Comparison of ENCODE assay signal across 26 cellular contexts in the genomic region with DNA sequence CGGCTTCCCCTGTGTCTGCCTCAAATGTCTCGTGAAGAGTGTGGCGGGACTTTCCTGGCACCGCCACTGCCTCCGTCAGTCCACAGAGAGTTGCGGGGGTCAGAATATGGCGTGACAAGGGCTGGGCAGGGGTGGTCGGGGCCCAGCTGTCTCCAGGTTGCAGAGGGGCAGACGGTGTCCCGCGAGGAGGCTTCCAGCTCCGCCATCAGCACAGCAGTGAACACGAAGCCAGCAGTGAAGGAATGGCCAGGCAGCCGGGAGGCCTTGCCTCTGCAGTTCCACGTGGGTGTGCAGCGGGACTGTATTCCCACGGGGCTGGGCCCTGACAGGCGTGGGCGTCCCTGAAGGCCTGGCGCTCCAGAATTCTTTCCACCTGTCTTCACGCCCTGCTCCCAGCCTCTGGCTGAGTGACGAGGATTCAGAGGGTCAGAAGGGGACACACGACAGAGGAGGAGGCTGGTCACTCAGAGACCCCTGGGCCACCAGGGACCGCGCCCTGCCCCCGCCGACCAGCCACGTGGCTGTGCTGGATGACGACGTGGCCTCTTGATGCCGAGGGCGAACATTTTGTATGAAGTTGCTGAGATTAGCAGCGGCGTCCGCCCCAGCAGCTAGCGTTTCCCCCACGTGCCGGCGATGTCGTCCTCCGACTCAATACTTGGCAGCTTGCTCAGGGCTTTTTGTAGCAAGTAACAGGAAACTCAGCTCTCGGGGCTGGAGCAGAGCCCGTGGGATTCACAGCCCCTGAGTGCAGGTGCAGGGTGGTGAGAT. TPM values are rescaled to one million over a fixed set of nuclear protein-coding genes. Genes with fewer than 3 reads are reported as not detected.
"Had no signal": no experiment of that assay in that cellular context is flagged by ENCODE, and none has a peak within 500 bp of the region (broad histone marks: within the 10 kb centered on the region; RNA-seq: fewer than 3 reads in every experiment).

No MANE protein-coding gene starts in this region.

- H3K27me3 ChIP-seq: ovary, right lobe of liver had no signal

- H3K4me1 Mint-ChIP-seq: activated CD4-positive, alpha-beta T cell treated with anti-CD3 and anti-CD28 coated beads, Interleukin-2, amount 10 ng/mL, durations not matched to agents 7 days and 5 days; natural killer cell had no signal

- H3K27me3 Mint-ChIP-seq: activated CD4-positive, alpha-beta T cell treated with anti-CD3 and anti-CD28 coated beads, Interleukin-2, amount 10 ng/mL, durations not matched to agents 7 days and 5 days; activated naive CD8-positive, alpha-beta T cell; stimulated activated memory B cell treated with anti-CD40 and anti-IgM and Interleukin-4, amounts not matched to agents 10 μg/mL and 1 μg/mL and 100 μg/mL, for 72 hours had no signal

- ATAC-seq: activated CD4-positive, CD25-positive, alpha-beta regulatory T cell treated with anti-CD3 and anti-CD28 coated beads, Interleukin-2, amount 50 U/mL, for 24 hours; activated CD8-positive, alpha-beta T cell treated with anti-CD3 and anti-CD28 coated beads, Interleukin-2, amount 10 ng/mL, durations not matched to agents 7 days and 5 days; gastroesophageal sphincter; natural killer cell; psoas muscle; right lobe of liver; stimulated activated memory B cell treated with anti-CD40 and anti-IgM and Interleukin-4, amounts not matched to agents 10 μg/mL and 1 μg/mL and 100 μg/mL, for 72 hours had no signal

- H3K9me3 ChIP-seq: adrenal gland, esophagus squamous epithelium, ovary, psoas muscle, right lobe of liver, stomach, suprapubic skin had no signal

- H3K27ac Mint-ChIP-seq: activated CD4-positive, alpha-beta T cell treated with anti-CD3 and anti-CD28 coated beads, Interleukin-2, amount 10 ng/mL, durations not matched to agents 7 days and 5 days; activated CD8-positive, alpha-beta T cell treated with anti-CD3 and anti-CD28 coated beads, Interleukin-2, amount 10 ng/mL, durations not matched to agents 7 days and 5 days; activated naive CD8-positive, alpha-beta T cell; mesothelial cell of epicardium; natural killer cell; stimulated activated memory B cell treated with anti-CD40 and anti-IgM and Interleukin-4, amounts not matched to agents 10 μg/mL and 1 μg/mL and 100 μg/mL, for 72 hours; T-helper 1 cell treated with Interleukin-12 subunit alpha and Interleukin-12 subunit beta and Interleukin-4 antibody, amounts not matched to agents 30 μg/mL and 1 μg/mL, for 36 hours had no signal

- H3K4me1 ChIP-seq: adrenal gland, gastroesophageal sphincter, heart left ventricle, psoas muscle, right lobe of liver, tibial nerve had no signal

- H3K4me3 Mint-ChIP-seq: activated CD4-positive, alpha-beta T cell treated with anti-CD3 and anti-CD28 coated beads, Interleukin-2, amount 10 ng/mL, durations not matched to agents 7 days and 5 days; activated CD8-positive, alpha-beta T cell treated with anti-CD3 and anti-CD28 coated beads, Interleukin-2, amount 10 ng/mL, durations not matched to agents 7 days and 5 days; activated naive CD8-positive, alpha-beta T cell; mesothelial cell of epicardium; natural killer cell; stimulated activated memory B cell treated with anti-CD40 and anti-IgM and Interleukin-4, amounts not matched to agents 10 μg/mL and 1 μg/mL and 100 μg/mL, for 72 hours; T-helper 1 cell treated with Interleukin-12 subunit alpha and Interleukin-12 subunit beta and Interleukin-4 antibody, amounts not matched to agents 30 μg/mL and 1 μg/mL, for 36 hours had no signal

- H3K36me3 Mint-ChIP-seq: activated naive CD8-positive, alpha-beta T cell; mesothelial cell of epicardium; natural killer cell; stimulated activated memory B cell treated with anti-CD40 and anti-IgM and Interleukin-4, amounts not matched to agents 10 μg/mL and 1 μg/mL and 100 μg/mL, for 72 hours had no signal

- H3K27ac ChIP-seq: adrenal gland, dorsolateral prefrontal cortex, esophagus squamous epithelium, gastroesophageal sphincter, heart left ventricle, ovary, psoas muscle, right lobe of liver, stomach, suprapubic skin, tibial nerve had no signal

- DNase-seq: activated CD4-positive, alpha-beta T cell treated with anti-CD3 and anti-CD28 coated beads, Interleukin-2, amount 10 ng/mL, durations not matched to agents 7 days and 5 days; activated CD8-positive, alpha-beta T cell treated with anti-CD3 and anti-CD28 coated beads, Interleukin-2, amount 10 ng/mL, durations not matched to agents 7 days and 5 days; activated gamma-delta T cell treated with Interleukin-2 at 50 U/mL for 16 hours; activated T-cell treated with anti-CD3 and anti-CD28 coated beads, Interleukin-2, amount 50 U/mL, for 1 hour; adrenal gland; central memory CD4-positive, alpha-beta T cell; esophagus squamous epithelium; islet precursor cell; mammary epithelial cell; natural killer cell; ovary; small intestine; stimulated activated CD4-positive, alpha-beta T cell treated with anti-CD3 and anti-CD28 coated beads, Interleukin-15, amount 100 ng/mL, for 24 hours; stomach had no signal

- H3K36me3 ChIP-seq: adrenal gland, esophagus squamous epithelium, gastroesophageal sphincter, heart left ventricle, ovary, right lobe of liver, stomach, suprapubic skin, tibial nerve had no signal

- H3K4me3 ChIP-seq: adrenal gland, dorsolateral prefrontal cortex, esophagus squamous epithelium, gastroesophageal sphincter, heart left ventricle, ovary, psoas muscle, right lobe of liver, stomach, suprapubic skin, tibial nerve had no signal

- H3K9me3 Mint-ChIP-seq: activated CD4-positive, alpha-beta T cell treated with anti-CD3 and anti-CD28 coated beads, Interleukin-2, amount 10 ng/mL, durations not matched to agents 7 days and 5 days; mesothelial cell of epicardium; natural killer cell; stimulated activated memory B cell treated with anti-CD40 and anti-IgM and Interleukin-4, amounts not matched to agents 10 μg/mL and 1 μg/mL and 100 μg/mL, for 72 hours; T-helper 1 cell treated with Interleukin-12 subunit alpha and Interleukin-12 subunit beta and Interleukin-4 antibody, amounts not matched to agents 30 μg/mL and 1 μg/mL, for 36 hours had no signal

RNA-seq across cellular contexts. Expression of gene GALNT9, which starts 25.0 kb away (rescaled TPM):
- total RNA-seq: activated CD4-positive, alpha-beta T cell treated with anti-CD3 and anti-CD28 coated beads, Interleukin-2, amount 10 ng/mL, durations not matched to agents 7 days and 5 days; activated CD8-positive, alpha-beta T cell treated with anti-CD3 and anti-CD28 coated beads, Interleukin-2, amount 10 ng/mL, durations not matched to agents 7 days and 5 days; esophagus squamous epithelium; mammary epithelial cell; natural killer cell; psoas muscle; right lobe of liver; suprapubic skin had no signal
